Comparison of ENCODE assay signal across 8 cellular contexts in genomic region chr20:2509468-2509781, GRCh38. TPM values are rescaled to one million over a fixed set of nuclear protein-coding genes. Genes with fewer than 3 reads are reported as not detected.
DNase-seq lines count a peak whose midpoint lies in the region; ATAC-seq, FAIRE-seq and TF ChIP-seq lines count a peak whose summit lies in the region.

No MANE protein-coding gene starts in this region.

- no peak for TF ChIP-seq CTCF in adrenal gland (IDR thresholded peaks at IDR 0.05)
- no peak for TF ChIP-seq CTCF in HepG2 (CRISPR knock-in tag; IDR thresholded peaks at IDR 0.05)

- H3K4me1 Mint-ChIP-seq in activated CD4-positive, alpha-beta T cell treated with anti-CD3 and anti-CD28 coated beads for 36 hours: peaks cover 8% of the 10 kb centered on the region

- TF ChIP-seq POLR2A in adrenal gland (IDR thresholded peaks at IDR 0.05) (no peak), HepG2 (IDR thresholded peaks at IDR 0.05; ENCODE audit: insufficient read depth in 1 of 2, low read depth in 2 of 2, low read length in 2 of 2) (no peak)

- H4K20me1 ChIP-seq in HepG2 (ENCODE audit: insufficient read depth, low read length): no peaks in the 10 kb centered on the region

- no peak for DNase-seq in activated CD4-positive, alpha-beta T cell treated with anti-CD3 and anti-CD28 coated beads for 36 hours
- DNase-seq in activated CD4-positive, alpha-beta T cell treated with anti-CD3 and anti-CD28 coated beads, Interleukin-2, amount 50 U/mL, for 4 hours: no peak
- DNase-seq in adrenal gland (no peak), HepG2 (ENCODE audit: low spot score) (no peak), SHP77 treated with DMSO at 0.1 percent for 48 hours (lab: John Stamatoyannopoulos, UW) (no peak), NCI-H345 treated with DMSO at 0.1 percent for 48 hours (lab: John Stamatoyannopoulos, UW; ENCODE audit: unreplicated experiment) (no peak)

- CTCF ChIA-PET in activated CD4-positive, alpha-beta T cell treated with anti-CD3 and anti-CD28 coated beads for 36 hours (lab: Charles Lee): interaction anchor here (0.5 to 3.8 kb wide), 3 partner anchors 13 to 1309 kb away, joined by 3 to 73 read pairs (median 6); no protein-coding TSS in a partner anchor
- CTCF ChIA-PET in HepG2 (lab: Yijun Ruan, JAX; ENCODE audit: low intra/inter-chr PET ratio, low total read pairs): interaction anchor here (1.2 kb wide), 1 partner anchor 15 kb away, joined by 3 read pairs; no protein-coding TSS in a partner anchor

- peak overlapping the region; percentile 99 for H2AFZ ChIP-seq in HepG2 (ENCODE audit: low read length)

- H3K4me1 ChIP-seq in adrenal gland (replicated peaks in 1 of 2): peaks cover 0 to 8% of the 10 kb centered on the region in 2 donors
- peaks cover 23% of the 10 kb centered on the region for H3K4me1 ChIP-seq in HepG2 (ENCODE audit: insufficient read depth, low read length)

- no peaks in the 10 kb centered on the region for H3K36me3 ChIP-seq in adrenal gland (replicated peaks in 1 of 2)
- no peaks in the 10 kb centered on the region for H3K36me3 ChIP-seq in HepG2 (replicated peaks in 1 of 2; ENCODE audit: control insufficient read depth in 1 of 2, insufficient read depth in 2 of 2, low read length in 2 of 2)

- no peak for TF ChIP-seq RAD21 in HepG2 (CRISPR knock-in tag; IDR thresholded peaks at IDR 0.05)

- peak overlapping the region in 3 of 5 donors; percentile 82 to 94 (median 92) for H3K27ac ChIP-seq in adrenal gland
- peak overlapping the region; percentile 79 for H3K27ac ChIP-seq in HepG2 (ENCODE audit: extremely low read length, insufficient read depth, low read length)
- H3K27ac ChIP-seq in temporal lobe (ENCODE audit: low read depth, low read length): peak overlapping the region; percentile 66

- H3K27ac Mint-ChIP-seq in activated CD4-positive, alpha-beta T cell treated with anti-CD3 and anti-CD28 coated beads for 36 hours: peak overlapping the region; percentile 95

- peak overlapping the region in 3 of 4 donors; percentile 28 to 88 (median 86) for H3K4me3 ChIP-seq in adrenal gland
- H3K4me3 ChIP-seq in HepG2 (replicated peaks in 1 of 3; ENCODE audit: insufficient read depth in 1 of 3, low read depth in 2 of 3, low read length in 3 of 3): peak overlapping the region; percentile 88 to 96 (median 91)

- H3K9me3 Mint-ChIP-seq in activated CD4-positive, alpha-beta T cell treated with anti-CD3 and anti-CD28 coated beads for 36 hours (ENCODE audit: low read depth): no peaks in the 10 kb centered on the region

- no peak for FAIRE-seq in HepG2 (lab: Jason Lieb, UNC)

- H3K79me2 ChIP-seq in HepG2 (ENCODE audit: insufficient read depth, low read length): peaks cover 18% of the 10 kb centered on the region

- intact Hi-C loops in activated CD4-positive, alpha-beta T cell treated with anti-CD3 and anti-CD28 coated beads for 36 hours (cut with DNase I, micrococcal nuclease): loop anchor here (1.0 to 2.0 kb wide), 7 partner anchors 15 to 407 kb away; partner anchors contain the start of genes SNRPB (in 2 of the 2), IDH3B (in 1 of the 2), NOP56 (in 1 of the 2) and PCED1A (in 1 of the 2)
- intact Hi-C loops in adrenal gland (cut with DNase I) (no loop called here), HepG2 (cut with micrococcal nuclease; ENCODE audit: unreplicated experiment) (loop anchor here (1.0 to 2.0 kb wide), 2 partner anchors 33 to 39 kb away; partner anchors contain the start of gene SNRPB)

- WGBS in adrenal gland, 4 donors: 51 to 67% (median 55%) methylated on average over 9 of the region's 9 CpGs
- 76% methylated on average over 9 of the region's 9 CpGs for WGBS in HepG2 (ENCODE audit: low lambda C conversion rate)

- TF ChIP-seq EP300 in HepG2 (IDR thresholded peaks at IDR 0.05; ENCODE audit: low read depth in 2 of 2, low read length in 2 of 2): no peak
- TF ChIP-seq EP300 in HepG2 (CRISPR knock-in tag; IDR thresholded peaks at IDR 0.05; ENCODE audit: borderline replicate concordance): no peak

- POLR2A ChIA-PET in activated CD4-positive, alpha-beta T cell treated with anti-CD3 and anti-CD28 coated beads for 36 hours (lab: Charles Lee): interaction anchor here (0.9 to 3.4 kb wide), 3 partner anchors 39 to 142 kb away, joined by 3 to 12 read pairs (median 5); partner anchors contain the start of gene SNRPB
- POLR2A ChIA-PET in HepG2 (lab: Yijun Ruan, JAX): interaction anchor here (1.1 to 3.8 kb wide), 5 partner anchors 9 to 143 kb away, joined by 3 to 32 read pairs (median 4); partner anchors contain the start of genes NOP56 and SNRPB

- no peaks in the 10 kb centered on the region for H3K9me3 ChIP-seq in adrenal gland (replicated peaks in 1 of 3)
- H3K9me3 ChIP-seq in HepG2 (ENCODE audit: low read length): no peaks in the 10 kb centered on the region

- in situ Hi-C loops in HepG2 (cut with HindIII; ENCODE audit: extremely low pct_ligation_motif_present, low pct_unique_long_range_greater_than_20kb): no loop called here

- H3K27me3 ChIP-seq in adrenal gland (no peaks in the 10 kb centered on the region), HepG2 (ENCODE audit: control insufficient read depth in 1 of 2, insufficient read depth in 2 of 2, low read length in 2 of 2) (peaks cover 2 to 6% of the 10 kb centered on the region in 2 experiments; a peak in 3 of 5 replicates)

- H3K4me3 Mint-ChIP-seq in activated CD4-positive, alpha-beta T cell treated with anti-CD3 and anti-CD28 coated beads for 36 hours: peak overlapping the region; percentile 85

- peak overlapping the region; percentile 99 for H3K4me2 ChIP-seq in HepG2 (ENCODE audit: low read depth, low read length)

- H3K27me3 Mint-ChIP-seq in activated CD4-positive, alpha-beta T cell treated with anti-CD3 and anti-CD28 coated beads for 36 hours: peaks cover 6% of the 10 kb centered on the region

- H3K36me3 Mint-ChIP-seq in activated CD4-positive, alpha-beta T cell treated with anti-CD3 and anti-CD28 coated beads for 36 hours (ENCODE audit: low read depth): peaks cover 3% of the 10 kb centered on the region

- peak overlapping the region; percentile 80 for H3K9ac ChIP-seq in HepG2 (ENCODE audit: insufficient read depth, low read depth, low read length)

- ATAC-seq in activated CD4-positive, alpha-beta T cell treated with anti-CD3 and anti-CD28 coated beads for 36 hours: no peak
- ATAC-seq in HepG2 (no peak), HG03439 (IDR thresholded peaks at IDR 0.05; ENCODE audit: unreplicated experiment) (no peak)

- TSS peak; percentile 98 for BruUV-seq in HepG2 (replicated peaks; lab: Mats Ljungman, UMichigan)

RNA-seq across cellular contexts. Expression of gene ZNF343, which starts 0.7 kb away (rescaled TPM):
- total RNA-seq in activated CD4-positive, alpha-beta T cell treated with anti-CD3 and anti-CD28 coated beads for 36 hours: 10 to 100 TPM in 1 of 2 experiments, 1 to 10 TPM in 1; 9.9 to 12.3 TPM
- total RNA-seq in adrenal gland: 10 to 100 TPM in 3 of 8 donors, 1 to 10 TPM in 5; 5.8 to 13.0 (median 8.3) TPM
- 10 to 100 TPM in 1 of 3 donors, 1 to 10 TPM in 2; 8.0 to 10.9 (median 9.4) TPM for polyA plus RNA-seq in adrenal gland
- 22.1 and 28.8 TPM in 2 replicates for total RNA-seq in HepG2 (2016; rRNA removed; fragmentation: Illumina TruSeq; extraction: Trizol)
- total RNA-seq in HepG2 (2016; cell fraction: cytosol; rRNA removed; fragmentation: Illumina TruSeq; extraction: Trizol; ENCODE audit: low read depth): 4.5 and 6.2 TPM in 2 replicates
- 22.4 and 26.5 TPM in 2 replicates for total RNA-seq in HepG2 (2016; cell fraction: insoluble cytoplasmic fraction; rRNA removed; fragmentation: Illumina TruSeq; extraction: Trizol)
- total RNA-seq in HepG2 (2016; cell fraction: membrane; rRNA removed; fragmentation: Illumina TruSeq; extraction: Trizol): 15.3 and 17.5 TPM in 2 replicates
- total RNA-seq in HepG2 (2016; cell fraction: nucleus; rRNA removed; fragmentation: Illumina TruSeq; extraction: Trizol): 21.9 and 23.7 TPM in 2 replicates
- polyA plus RNA-seq in HepG2 (2011; rRNA removed): 16.4 and 17.0 TPM in 2 replicates
- 8.7 and 11.5 TPM in 2 replicates for polyA plus RNA-seq in HepG2 (2011; cell fraction: cytosol; rRNA removed)
- 27.9 and 31.1 TPM in 2 replicates for polyA plus RNA-seq in HepG2 (2011; cell fraction: nucleus; rRNA removed)
- 13.6 and 14.9 TPM in 2 replicates for polyA plus RNA-seq in HepG2 (2012)
- polyA plus RNA-seq in HepG2 (2016; cell fraction: cytosol; fragmentation: Illumina TruSeq; extraction: Trizol; ENCODE audit: low read depth): 2.1 and 3.0 TPM in 2 replicates
- 18.9 and 19.0 TPM in 2 replicates for polyA plus RNA-seq in HepG2 (2016; cell fraction: insoluble cytoplasmic fraction; fragmentation: Illumina TruSeq; extraction: Trizol; ENCODE audit: low read depth)
- polyA plus RNA-seq in HepG2 (2016; cell fraction: membrane; fragmentation: Illumina TruSeq; extraction: Trizol; ENCODE audit: low read depth): 4.9 and 6.7 TPM in 2 replicates
- polyA plus RNA-seq in HepG2 (2016; cell fraction: nucleus; fragmentation: Illumina TruSeq; extraction: Trizol; ENCODE audit: insufficient read depth, low read depth): 40.2 and 44.5 TPM in 2 replicates
- 8.3 and 15.8 TPM in 2 replicates for polyA minus RNA-seq in HepG2 (2011; rRNA and poly(A)+ RNA removed; ENCODE audit: low replicate concordance)
- 10.1 and 14.8 TPM in 2 replicates for polyA minus RNA-seq in HepG2 (2011; cell fraction: cytosol; rRNA and poly(A)+ RNA removed)
- polyA minus RNA-seq in HepG2 (2011; cell fraction: nucleus; rRNA and poly(A)+ RNA removed): 21.9 and 37.8 TPM in 2 replicates
- 10.1 TPM for total RNA-seq in temporal lobe

RNA-seq across cellular contexts. Expression of gene TMC2, which starts 26.9 kb away (rescaled TPM):
- total RNA-seq in activated CD4-positive, alpha-beta T cell treated with anti-CD3 and anti-CD28 coated beads for 36 hours: not detected
- total RNA-seq in adrenal gland (under 1 TPM in 1 of 8 donors, not detected in 7; 0.42 TPM), HepG2 (2016; rRNA removed; fragmentation: Illumina TruSeq; extraction: Trizol) (not detected in 2 replicates), temporal lobe (3.4 TPM)
- polyA plus RNA-seq in adrenal gland (1 to 10 TPM in 1 of 3 donors, under 1 TPM in 2; 0.20 to 1.3 (median 0.82) TPM), HepG2 (2011; rRNA removed) (0.03 TPM in 1 of 2 replicates, not detected in the other)
- total RNA-seq in HepG2 (2016; cell fraction: cytosol; rRNA removed; fragmentation: Illumina TruSeq; extraction: Trizol; ENCODE audit: low read depth): not detected in 2 replicates
- total RNA-seq in HepG2 (2016; cell fraction: insoluble cytoplasmic fraction; rRNA removed; fragmentation: Illumina TruSeq; extraction: Trizol): 0.04 TPM in 1 of 2 replicates, not detected in the other
- total RNA-seq in HepG2 (2016; cell fraction: membrane; rRNA removed; fragmentation: Illumina TruSeq; extraction: Trizol): not detected in 2 replicates
- total RNA-seq in HepG2 (2016; cell fraction: nucleus; rRNA removed; fragmentation: Illumina TruSeq; extraction: Trizol): not detected in 2 replicates
- not detected in 2 replicates for polyA plus RNA-seq in HepG2 (2011; cell fraction: cytosol; rRNA removed)
- polyA plus RNA-seq in HepG2 (2011; cell fraction: nucleus; rRNA removed): not detected in 2 replicates
- 0.07 TPM in 1 of 2 replicates, not detected in the other for polyA plus RNA-seq in HepG2 (2012)
- polyA plus RNA-seq in HepG2 (2016; cell fraction: cytosol; fragmentation: Illumina TruSeq; extraction: Trizol; ENCODE audit: low read depth): not detected in 2 replicates
- polyA plus RNA-seq in HepG2 (2016; cell fraction: insoluble cytoplasmic fraction; fragmentation: Illumina TruSeq; extraction: Trizol; ENCODE audit: low read depth): not detected in 2 replicates
- not detected in 2 replicates for polyA plus RNA-seq in HepG2 (2016; cell fraction: membrane; fragmentation: Illumina TruSeq; extraction: Trizol; ENCODE audit: low read depth)
- not detected in 2 replicates for polyA plus RNA-seq in HepG2 (2016; cell fraction: nucleus; fragmentation: Illumina TruSeq; extraction: Trizol; ENCODE audit: insufficient read depth, low read depth)
- not detected in 2 replicates for polyA minus RNA-seq in HepG2 (2011; rRNA and poly(A)+ RNA removed; ENCODE audit: low replicate concordance)
- polyA minus RNA-seq in HepG2 (2011; cell fraction: cytosol; rRNA and poly(A)+ RNA removed): not detected in 2 replicates
- polyA minus RNA-seq in HepG2 (2011; cell fraction: nucleus; rRNA and poly(A)+ RNA removed): not detected in 2 replicates

RNA-seq across cellular contexts. Expression of gene SNRPB, which starts 38.8 kb away (rescaled TPM):
- 100 to 1,000 TPM; 348 to 466 TPM for total RNA-seq in activated CD4-positive, alpha-beta T cell treated with anti-CD3 and anti-CD28 coated beads for 36 hours
- total RNA-seq in adrenal gland (100 to 1,000 TPM in 7 of 8 donors, 10 to 100 TPM in 1; 77.7 to 265 (median 150) TPM), HepG2 (2016; rRNA removed; fragmentation: Illumina TruSeq; extraction: Trizol) (778 and 844 TPM in 2 replicates), temporal lobe (35.4 TPM)
- polyA plus RNA-seq in adrenal gland (100 to 1,000 TPM in 2 of 3 donors, 10 to 100 TPM in 1; 66.2 to 192 (median 109) TPM), HepG2 (2011; rRNA removed) (473 and 489 TPM in 2 replicates)
- 240 and 247 TPM in 2 replicates for total RNA-seq in HepG2 (2016; cell fraction: cytosol; rRNA removed; fragmentation: Illumina TruSeq; extraction: Trizol; ENCODE audit: low read depth)
- 807 and 874 TPM in 2 replicates for total RNA-seq in HepG2 (2016; cell fraction: insoluble cytoplasmic fraction; rRNA removed; fragmentation: Illumina TruSeq; extraction: Trizol)
- total RNA-seq in HepG2 (2016; cell fraction: membrane; rRNA removed; fragmentation: Illumina TruSeq; extraction: Trizol): 271 and 293 TPM in 2 replicates
- total RNA-seq in HepG2 (2016; cell fraction: nucleus; rRNA removed; fragmentation: Illumina TruSeq; extraction: Trizol): 288 and 319 TPM in 2 replicates
- 454 and 565 TPM in 2 replicates for polyA plus RNA-seq in HepG2 (2011; cell fraction: cytosol; rRNA removed)
- 241 and 254 TPM in 2 replicates for polyA plus RNA-seq in HepG2 (2011; cell fraction: nucleus; rRNA removed)
- polyA plus RNA-seq in HepG2 (2012): 287 and 337 TPM in 2 replicates
- 214 and 218 TPM in 2 replicates for polyA plus RNA-seq in HepG2 (2016; cell fraction: cytosol; fragmentation: Illumina TruSeq; extraction: Trizol; ENCODE audit: low read depth)
- polyA plus RNA-seq in HepG2 (2016; cell fraction: insoluble cytoplasmic fraction; fragmentation: Illumina TruSeq; extraction: Trizol; ENCODE audit: low read depth): 583 and 611 TPM in 2 replicates
- polyA plus RNA-seq in HepG2 (2016; cell fraction: membrane; fragmentation: Illumina TruSeq; extraction: Trizol; ENCODE audit: low read depth): 190 and 196 TPM in 2 replicates
- polyA plus RNA-seq in HepG2 (2016; cell fraction: nucleus; fragmentation: Illumina TruSeq; extraction: Trizol; ENCODE audit: insufficient read depth, low read depth): 401 and 413 TPM in 2 replicates
- 137 and 221 TPM in 2 replicates for polyA minus RNA-seq in HepG2 (2011; rRNA and poly(A)+ RNA removed; ENCODE audit: low replicate concordance)
- polyA minus RNA-seq in HepG2 (2011; cell fraction: cytosol; rRNA and poly(A)+ RNA removed): 125 and 146 TPM in 2 replicates
- 61.2 and 82.5 TPM in 2 replicates for polyA minus RNA-seq in HepG2 (2011; cell fraction: nucleus; rRNA and poly(A)+ RNA removed)

Comparison
In these comparisons a context has a peak if more than half of its experiments do, and no peak if none do; other contexts are left out.
1. intact Hi-C loops: an anchor here in activated CD4-positive, alpha-beta T cell treated with anti-CD3 and anti-CD28 coated beads for 36 hours (1.0 to 2.0 kb wide) and HepG2 (1.0 to 2.0 kb wide); none called in adrenal gland.